Comparison of ENCODE assay signal across 8 cellular contexts in the genomic region with DNA sequence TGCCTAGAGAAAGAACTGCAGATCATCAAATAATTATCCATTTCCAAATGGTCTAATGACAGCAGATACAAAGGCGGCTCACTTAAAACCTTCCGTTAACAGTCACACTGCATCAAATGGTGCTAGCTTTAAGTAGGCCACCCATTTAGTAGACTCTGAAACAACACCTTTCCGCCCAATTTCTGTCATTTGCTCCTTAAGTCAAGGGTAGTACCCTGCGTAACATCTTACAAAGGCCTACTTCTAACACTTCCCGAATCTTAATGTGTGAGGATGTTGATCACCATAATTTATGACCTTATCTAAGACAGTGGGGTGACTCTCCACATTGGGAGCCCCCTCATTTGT. TPM values are rescaled to one million over a fixed set of nuclear protein-coding genes. Genes with fewer than 3 reads are reported as not detected.
DNase-seq lines count a peak whose midpoint lies in the region; ATAC-seq and TF ChIP-seq lines count a peak whose summit lies in the region.

No MANE protein-coding gene starts in this region.

- peaks cover 20% of the 10 kb centered on the region for H3K4me1 Mint-ChIP-seq in memory B cell

- peak overlapping the region; percentile 89 for H3K4me3 Mint-ChIP-seq in memory B cell

- no peaks in the 10 kb centered on the region for H3K27me3 ChIP-seq in cardiac muscle cell

- H3K36me3 Mint-ChIP-seq in memory B cell = peaks cover 18% of the 10 kb centered on the region

- DNase-seq in cardiac muscle cell (ENCODE audit: low read depth in 1 of 2, low spot score in 1 of 2) = no peak
- no peak for DNase-seq in left cardiac atrium
- no peak for DNase-seq in astrocyte of the spinal cord (ENCODE audit: low read depth, low spot score)
- DNase-seq in memory B cell (ENCODE audit: low spot score in 2 of 2) = no peak
- no peak for DNase-seq in epidermal melanocyte (ENCODE audit: insufficient read length, low spot score)

- ATAC-seq in left cardiac atrium (no peak), memory B cell (ENCODE audit: low read depth) (peak; percentile 4), HG03432 (IDR thresholded peaks at IDR 0.05; ENCODE audit: unreplicated experiment) (no peak), GM21529 (IDR thresholded peaks at IDR 0.05; ENCODE audit: unreplicated experiment) (no peak)

- peak overlapping the region; percentile 94 for H3K4me3 ChIP-seq in cardiac muscle cell
- peak overlapping the region; percentile 67 for H3K4me3 ChIP-seq in astrocyte of the spinal cord (ENCODE audit: low read depth, low read length)
- H3K4me3 ChIP-seq in urinary bladder (ENCODE audit: low read depth, low read length) = peak overlapping the region; percentile 93

- peak overlapping the region; percentile 89 for H3K27ac Mint-ChIP-seq in memory B cell

- intact Hi-C loops in left cardiac atrium (cut with DNase I) = no loop called here

- H3K36me3 ChIP-seq in cardiac muscle cell (no peaks in the 10 kb centered on the region), urinary bladder (ENCODE audit: insufficient read depth) (no peaks in the 10 kb centered on the region)

- in situ Hi-C loops in astrocyte of the spinal cord (cut with HindIII; ENCODE audit: low sequenced_read_pairs) = no loop called here

- H3K27me3 Mint-ChIP-seq in memory B cell = no peaks in the 10 kb centered on the region

- H3K27ac ChIP-seq in cardiac muscle cell (peak overlapping the region; percentile 94), urinary bladder (ENCODE audit: low read depth) (no peak overlapping the region)

- H3K4me1 ChIP-seq in cardiac muscle cell (ENCODE audit: low read depth) = peaks cover 9% of the 10 kb centered on the region
- no peaks in the 10 kb centered on the region for H3K4me1 ChIP-seq in urinary bladder (ENCODE audit: insufficient read depth)

- WGBS in urinary bladder = 88% methylated on average over 5 of the region's 5 CpGs

- H3K9me3 Mint-ChIP-seq in memory B cell = no peaks in the 10 kb centered on the region

- TF ChIP-seq CTCF in cardiac muscle cell (IDR thresholded peaks at IDR 0.05; ENCODE audit: low read depth, low read length) (no peak), astrocyte of the spinal cord (IDR thresholded peaks at IDR 0.05; ENCODE audit: low read depth, low read length) (no peak)

- no peaks in the 10 kb centered on the region for H3K9me3 ChIP-seq in cardiac muscle cell (ENCODE audit: low read depth)

RNA-seq across cellular contexts. Expression of a gene that starts 0.7 kb away (rescaled TPM):
- total RNA-seq in cardiac muscle cell (27.3 and 49.5 TPM in 2 replicates), left cardiac atrium (10 to 100 TPM in 1 of 2 donors, 1 to 10 TPM in 1; 9.6 to 17.6 TPM), urinary bladder (82.4 TPM)
- polyA plus RNA-seq in cardiac muscle cell (10.3 and 16.5 TPM in 2 replicates), urinary bladder (3.8 TPM)
